ENCODE assay signal across 1 cellular context in genomic region chr5:6596388-6596787, GRCh38.
TF ChIP-seq lines count a peak whose summit lies in the region.

No MANE protein-coding gene starts in this region.

TF ChIP-seq in liver, 16 proteins besides CTCF, POLR2A, EP300 and RAD21 (continued from another document):
- TF ChIP-seq, protein P1, sequence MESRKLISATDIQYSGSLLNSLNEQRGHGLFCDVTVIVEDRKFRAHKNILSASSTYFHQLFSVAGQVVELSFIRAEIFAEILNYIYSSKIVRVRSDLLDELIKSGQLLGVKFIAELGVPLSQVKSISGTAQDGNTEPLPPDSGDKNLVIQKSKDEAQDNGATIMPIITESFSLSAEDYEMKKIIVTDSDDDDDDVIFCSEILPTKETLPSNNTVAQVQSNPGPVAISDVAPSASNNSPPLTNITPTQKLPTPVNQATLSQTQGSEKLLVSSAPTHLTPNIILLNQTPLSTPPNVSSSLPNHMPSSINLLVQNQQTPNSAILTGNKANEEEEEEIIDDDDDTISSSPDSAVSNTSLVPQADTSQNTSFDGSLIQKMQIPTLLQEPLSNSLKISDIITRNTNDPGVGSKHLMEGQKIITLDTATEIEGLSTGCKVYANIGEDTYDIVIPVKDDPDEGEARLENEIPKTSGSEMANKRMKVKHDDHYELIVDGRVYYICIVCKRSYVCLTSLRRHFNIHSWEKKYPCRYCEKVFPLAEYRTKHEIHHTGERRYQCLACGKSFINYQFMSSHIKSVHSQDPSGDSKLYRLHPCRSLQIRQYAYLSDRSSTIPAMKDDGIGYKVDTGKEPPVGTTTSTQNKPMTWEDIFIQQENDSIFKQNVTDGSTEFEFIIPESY (IDR thresholded peaks at IDR 0.05), result peak; percentile 83
- peak; percentile 100 for TF ChIP-seq SP1 (IDR thresholded peaks at IDR 0.05)
